In genomic region chr7:2358968-2359527, GRCh38 we compare ENCODE assay signal across 1 cellular context.
TF ChIP-seq lines count a peak whose summit lies in the region.

No MANE protein-coding gene starts in this region.

TF ChIP-seq in K562, 482 proteins besides CTCF, POLR2A, EP300 and RAD21:
- TF ChIP-seq ZBTB11 (CRISPR knock-in tag; IDR thresholded peaks at IDR 0.05), result no peak
- TF ChIP-seq HDAC3 (IDR thresholded peaks at IDR 0.05; ENCODE audit: borderline replicate concordance, partially characterized antibody), result no peak
- TF ChIP-seq TAF7 (tag; IDR thresholded peaks at IDR 0.05), result no peak
- TF ChIP-seq ZNF175 (CRISPR knock-in tag; IDR thresholded peaks at IDR 0.05; ENCODE audit: low read depth), result no peak
- TF ChIP-seq MEIS2 (IDR thresholded peaks at IDR 0.05; ENCODE audit: partially characterized antibody), result peak; percentile 82
- TF ChIP-seq ZNF197 (CRISPR knock-in tag; IDR thresholded peaks at IDR 0.05; ENCODE audit: low read depth), result no peak
- no peak for TF ChIP-seq SNRNP70 (optimal IDR thresholded peaks at IDR 0.05; ENCODE audit: low read depth, low read length)
- TF ChIP-seq ZNF12 (CRISPR knock-in tag; IDR thresholded peaks at IDR 0.05), result no peak
- no peak for TF ChIP-seq ZNF75A (CRISPR knock-in tag; IDR thresholded peaks at IDR 0.05)
- 0 out of 2 replicates have a peak, but pooled peaks have one; percentile 12 for TF ChIP-seq NFIC (IDR thresholded peaks at IDR 0.05)
- TF ChIP-seq RCOR1 (IDR thresholded peaks at IDR 0.05; ENCODE audit: borderline replicate concordance in 1 of 2, low read depth in 2 of 2, low read length in 2 of 2), result no peak
- TF ChIP-seq TEAD1 (CRISPR knock-in tag; IDR thresholded peaks at IDR 0.05), result no peak
- TF ChIP-seq HMGN3 (IDR thresholded peaks at IDR 0.05; ENCODE audit: borderline replicate concordance, extremely low read depth, insufficient read length, low read depth, low read length), result no peak
- no peak for TF ChIP-seq POLR3G (IDR thresholded peaks at IDR 0.05; ENCODE audit: extremely low read depth, insufficient read length, insufficient replicate concordance)
- TF ChIP-seq RAD51 (IDR thresholded peaks at IDR 0.05; ENCODE audit: borderline replicate concordance, low read depth), result peak; percentile 44; the same call in 1 of the 2 replicates
- TF ChIP-seq CHD2 (IDR thresholded peaks at IDR 0.05; ENCODE audit: low read depth, low read length), result no peak
- TF ChIP-seq CBX8 (IDR thresholded peaks at IDR 0.05; ENCODE audit: borderline replicate concordance, extremely low read depth, low read depth, low read length, poor library complexity, severe bottlenecking), result no peak
- no peak for TF ChIP-seq FOXM1 (IDR thresholded peaks at IDR 0.05; ENCODE audit: low read depth)
- TF ChIP-seq FOXM1 (CRISPR knock-in tag; IDR thresholded peaks at IDR 0.05; ENCODE audit: low read depth), result no peak
- no peak for TF ChIP-seq HNRNPK (IDR thresholded peaks at IDR 0.05; ENCODE audit: low read depth, low read length, poor library complexity, severe bottlenecking)
- no peak for TF ChIP-seq ZNF77 (CRISPR knock-in tag; IDR thresholded peaks at IDR 0.05)
- no peak for TF ChIP-seq SMAD1 (IDR thresholded peaks at IDR 0.05; ENCODE audit: low read depth, low read length, partially characterized antibody)
- TF ChIP-seq BHLHE40 (IDR thresholded peaks at IDR 0.05; ENCODE audit: low read length), result no peak
- TF ChIP-seq RBM39 (optimal IDR thresholded peaks at IDR 0.05; ENCODE audit: low read depth, low read length), result no peak
- no peak for TF ChIP-seq ZNF444 (CRISPR knock-in tag; IDR thresholded peaks at IDR 0.05)
- no peak for TF ChIP-seq TEAD4 (IDR thresholded peaks at IDR 0.05; ENCODE audit: low read length)
- TF ChIP-seq TEAD4 (CRISPR knock-in tag; IDR thresholded peaks at IDR 0.05; ENCODE audit: borderline replicate concordance), result no peak
- no peak for TF ChIP-seq GABPB2 (CRISPR knock-in tag; conservative IDR thresholded peaks at IDR 0.05)
- no peak for TF ChIP-seq HNRNPH1 (optimal IDR thresholded peaks at IDR 0.05; ENCODE audit: low read depth, low read length)
- no peak for TF ChIP-seq ESRRA (IDR thresholded peaks at IDR 0.05; ENCODE audit: borderline replicate concordance, low read depth)
- TF ChIP-seq NKRF (IDR thresholded peaks at IDR 0.05; ENCODE audit: borderline replicate concordance), result no peak
- TF ChIP-seq NFYB (IDR thresholded peaks at IDR 0.05; ENCODE audit: extremely low read depth, insufficient read length), result no peak
- TF ChIP-seq ZZZ3 (IDR thresholded peaks at IDR 0.05), result no peak
- TF ChIP-seq LARP7 (IDR thresholded peaks at IDR 0.05), result no peak
- no peak for TF ChIP-seq UBTF (IDR thresholded peaks at IDR 0.05; ENCODE audit: borderline replicate concordance in 1 of 2, low read depth in 2 of 2, low read length in 2 of 2)
- TF ChIP-seq PBX2 (CRISPR knock-in tag; IDR thresholded peaks at IDR 0.05; ENCODE audit: low read depth), result no peak
- peak; percentile 85 for TF ChIP-seq PBX2 (tag; conservative IDR thresholded peaks at IDR 0.05; ENCODE audit: low read depth)
- TF ChIP-seq PKNOX1 (IDR thresholded peaks at IDR 0.05), result peak; percentile 77
- no peak for TF ChIP-seq CHD1 (IDR thresholded peaks at IDR 0.05; ENCODE audit: low read length)
- TF ChIP-seq NR2C1 (IDR thresholded peaks at IDR 0.05), result no peak
- no peak for TF ChIP-seq NR2C1 (tag; IDR thresholded peaks at IDR 0.05)
- no peak for TF ChIP-seq ARID2 (IDR thresholded peaks at IDR 0.05)
- no peak for TF ChIP-seq ZNF140 (CRISPR knock-in tag; IDR thresholded peaks at IDR 0.05)
- no peak for TF ChIP-seq ZNF436 (CRISPR knock-in tag; IDR thresholded peaks at IDR 0.05)
- TF ChIP-seq ARID1B (IDR thresholded peaks at IDR 0.05), result no peak
- no peak for TF ChIP-seq POLR2AphosphoS2 (IDR thresholded peaks at IDR 0.05; ENCODE audit: low read length)
- no peak for TF ChIP-seq ARHGAP35 (IDR thresholded peaks at IDR 0.05; ENCODE audit: partially characterized antibody)
- TF ChIP-seq EWSR1 (IDR thresholded peaks at IDR 0.05; ENCODE audit: borderline replicate concordance, low read depth, partially characterized antibody), result no peak
- no peak for TF ChIP-seq ZNF282 (CRISPR knock-in tag; IDR thresholded peaks at IDR 0.05)
- TF ChIP-seq TCF7 (IDR thresholded peaks at IDR 0.05; ENCODE audit: borderline replicate concordance), result no peak
- TF ChIP-seq ZNF398 (CRISPR knock-in tag; IDR thresholded peaks at IDR 0.05), result no peak
- no peak for TF ChIP-seq ZNF589 (CRISPR knock-in tag; IDR thresholded peaks at IDR 0.05; ENCODE audit: low read depth)
- no peak for TF ChIP-seq BDP1 (IDR thresholded peaks at IDR 0.05; ENCODE audit: insufficient read depth, insufficient read length)
- TF ChIP-seq MTA2 (IDR thresholded peaks at IDR 0.05; ENCODE audit: low read depth), result no peak
- TF ChIP-seq RBM25 (IDR thresholded peaks at IDR 0.05; ENCODE audit: low read depth, low read length, severe bottlenecking), result no peak
- peak; percentile 58 for TF ChIP-seq TFE3 (CRISPR knock-in tag; IDR thresholded peaks at IDR 0.05)
- TF ChIP-seq SMARCB1 (IDR thresholded peaks at IDR 0.05; ENCODE audit: insufficient read length, low read depth), result no peak
